13 cellular contexts compared by ENCODE assay signal in genomic region chr3:39144095-39144747, GRCh38. TPM values are rescaled to one million over a fixed set of nuclear protein-coding genes. Genes with fewer than 3 reads are reported as not detected.
A peak's percentile ranks its signal among the peaks of the same experiment; 100 is the strongest.
DNase-seq lines count a peak whose midpoint lies in the region; ATAC-seq and TF ChIP-seq lines count a peak whose summit lies in the region.
"Had no signal": no experiment of that assay in that cellular context is flagged by ENCODE, and none has a peak within 500 bp of the region (broad histone marks: within the 10 kb centered on the region; RNA-seq: fewer than 3 reads in every experiment).

No MANE protein-coding gene starts in this region.

- intact Hi-C loops in activated T-helper 2 cell treated with anti-CD3 and anti-CD28 coated beads, Interferon-gamma antibody, Interleukin-2, Interleukin-4, amounts not matched to agents 10 μg/mL and 5 μg/mL and 100 μg/mL, durations not matched to agents 14 hours and 24 hours and 36 hours (cut with micrococcal nuclease), result no loop called here

- ATAC-seq in activated CD8-positive, alpha-beta memory T cell treated with anti-CD3 and anti-CD28 coated beads, Interleukin-2, amount 10 ng/mL, durations not matched to agents 7 days and 5 days, result no peak
- ATAC-seq: foreskin keratinocyte had no signal

- no peaks in the 10 kb centered on the region for H3K27me3 Mint-ChIP-seq in activated CD8-positive, alpha-beta memory T cell treated with anti-CD3 and anti-CD28 coated beads, Interleukin-2, amount 10 ng/mL, durations not matched to agents 7 days and 5 days
- peaks cover 11% of the 10 kb centered on the region for H3K27me3 Mint-ChIP-seq in HFFc6 (ENCODE audit: insufficient read depth)
- no peaks in the 10 kb centered on the region for H3K27me3 Mint-ChIP-seq in neural crest cell (ENCODE audit: low read depth)
- H3K27me3 Mint-ChIP-seq in activated T-helper 2 cell treated with anti-CD3 and anti-CD28 coated beads, Interferon-gamma antibody, Interleukin-2, Interleukin-4, amounts not matched to agents 10 μg/mL and 5 μg/mL and 100 μg/mL, durations not matched to agents 14 hours and 24 hours and 36 hours (ENCODE audit: low read depth), result no peaks in the 10 kb centered on the region

- H3K4me3 Mint-ChIP-seq in activated CD8-positive, alpha-beta memory T cell treated with anti-CD3 and anti-CD28 coated beads, Interleukin-2, amount 10 ng/mL, durations not matched to agents 7 days and 5 days, result no peak overlapping the region
- H3K4me3 Mint-ChIP-seq in HFFc6 (no peak overlapping the region), neural crest cell (no peak overlapping the region)
- H3K4me3 Mint-ChIP-seq in activated T-helper 2 cell treated with anti-CD3 and anti-CD28 coated beads, Interferon-gamma antibody, Interleukin-2, Interleukin-4, amounts not matched to agents 10 μg/mL and 5 μg/mL and 100 μg/mL, durations not matched to agents 14 hours and 24 hours and 36 hours (ENCODE audit: low read depth), result no peak overlapping the region

- H3K4me1 Mint-ChIP-seq in activated CD8-positive, alpha-beta memory T cell treated with anti-CD3 and anti-CD28 coated beads, Interleukin-2, amount 10 ng/mL, durations not matched to agents 7 days and 5 days, result peaks cover 50% of the 10 kb centered on the region
- H3K4me1 Mint-ChIP-seq in HFFc6 (ENCODE audit: low read depth) (peaks cover 76% of the 10 kb centered on the region), neural crest cell (peaks cover 39% of the 10 kb centered on the region)
- peaks cover 46% of the 10 kb centered on the region for H3K4me1 Mint-ChIP-seq in activated T-helper 2 cell treated with anti-CD3 and anti-CD28 coated beads, Interferon-gamma antibody, Interleukin-2, Interleukin-4, amounts not matched to agents 10 μg/mL and 5 μg/mL and 100 μg/mL, durations not matched to agents 14 hours and 24 hours and 36 hours (ENCODE audit: low read depth)

- no peak overlapping the region for H3K27ac Mint-ChIP-seq in activated CD8-positive, alpha-beta memory T cell treated with anti-CD3 and anti-CD28 coated beads, Interleukin-2, amount 10 ng/mL, durations not matched to agents 7 days and 5 days
- H3K27ac Mint-ChIP-seq in HFFc6 (peak overlapping the region; percentile 27; the same call in 1 of the 2 replicates), neural crest cell (ENCODE audit: unreplicated experiment) (peak overlapping the region; percentile 92)
- H3K27ac Mint-ChIP-seq in activated T-helper 2 cell treated with anti-CD3 and anti-CD28 coated beads, Interferon-gamma antibody, Interleukin-2, Interleukin-4, amounts not matched to agents 10 μg/mL and 5 μg/mL and 100 μg/mL, durations not matched to agents 14 hours and 24 hours and 36 hours, result no peak overlapping the region

- H3K27ac ChIP-seq in VCaP, result peak overlapping the region; percentile 99
- H3K27ac ChIP-seq: foreskin keratinocyte had no signal

- H3K36me3 Mint-ChIP-seq in activated CD8-positive, alpha-beta memory T cell treated with anti-CD3 and anti-CD28 coated beads, Interleukin-2, amount 10 ng/mL, durations not matched to agents 7 days and 5 days, result peaks cover 42% of the 10 kb centered on the region
- H3K36me3 Mint-ChIP-seq in HFFc6 (ENCODE audit: low read depth) (peaks cover 21% of the 10 kb centered on the region), neural crest cell (ENCODE audit: low read depth) (no peaks in the 10 kb centered on the region)
- peaks cover 97% of the 10 kb centered on the region for H3K36me3 Mint-ChIP-seq in activated T-helper 2 cell treated with anti-CD3 and anti-CD28 coated beads, Interferon-gamma antibody, Interleukin-2, Interleukin-4, amounts not matched to agents 10 μg/mL and 5 μg/mL and 100 μg/mL, durations not matched to agents 14 hours and 24 hours and 36 hours (ENCODE audit: low read depth)

- DNase-seq in activated CD8-positive, alpha-beta memory T cell treated with anti-CD3 and anti-CD28 coated beads, Interleukin-2, amount 50 U/mL, for 48 hours, result peak; percentile 50
- DNase-seq in activated CD8-positive, alpha-beta memory T cell treated with anti-CD3 and anti-CD28 coated beads, Interleukin-2, amount 10 ng/mL, durations not matched to agents 7 days and 5 days, result no peak
- DNase-seq in HFFc6, result no peak
- no peak for DNase-seq in neural crest cell (ENCODE audit: low read depth, low spot score)
- no peak for DNase-seq in activated T-helper 2 cell treated with anti-CD3 and anti-CD28 coated beads, Interferon-gamma antibody, Interleukin-2, Interleukin-4, amounts not matched to agents 10 μg/mL and 5 μg/mL and 100 μg/mL, durations not matched to agents 14 hours and 24 hours and 36 hours (ENCODE audit: low spot score)
- no peak for DNase-seq in SW480 (ENCODE audit: low spot score)
- no peak for DNase-seq in NCI-H446 treated with DMSO at 0.1 percent for 48 hours (lab: John Stamatoyannopoulos, UW)
- DNase-seq: foreskin keratinocyte, MG63, occipital lobe, OCI-M1 had no signal

- no peaks in the 10 kb centered on the region for H3K9me3 Mint-ChIP-seq in activated CD8-positive, alpha-beta memory T cell treated with anti-CD3 and anti-CD28 coated beads, Interleukin-2, amount 10 ng/mL, durations not matched to agents 7 days and 5 days (ENCODE audit: low read depth)
- H3K9me3 Mint-ChIP-seq in HFFc6 (no peaks in the 10 kb centered on the region), neural crest cell (no peaks in the 10 kb centered on the region)
- no peaks in the 10 kb centered on the region for H3K9me3 Mint-ChIP-seq in activated T-helper 2 cell treated with anti-CD3 and anti-CD28 coated beads, Interferon-gamma antibody, Interleukin-2, Interleukin-4, amounts not matched to agents 10 μg/mL and 5 μg/mL and 100 μg/mL, durations not matched to agents 14 hours and 24 hours and 36 hours

- CTCF ChIA-PET in activated CD8-positive, alpha-beta memory T cell treated with anti-CD3 and anti-CD28 coated beads, Interleukin-2, amount 10 ng/mL, durations not matched to agents 7 days and 5 days (lab: Charles Lee), result no interaction called here

- no peak for TF ChIP-seq CTCF in HFFc6 (IDR thresholded peaks at IDR 0.05)
- TF ChIP-seq CTCF in VCaP (conservative IDR thresholded peaks at IDR 0.05), result no peak
- TF ChIP-seq CTCF in neural crest cell (conservative IDR thresholded peaks at IDR 0.05), result no peak

RNA-seq across cellular contexts. Expression of gene CSRNP1, which starts 9.2 kb away (rescaled TPM):
- 10 to 100 TPM; 15.6 to 20.2 TPM for total RNA-seq in activated CD8-positive, alpha-beta memory T cell treated with anti-CD3 and anti-CD28 coated beads, Interleukin-2, amount 10 ng/mL, durations not matched to agents 7 days and 5 days
- total RNA-seq in HFFc6 (2021; fragmentation: NEBNext Ultra II Directional; extraction: Animal tissue kit (Norgen Biotek cat#: 25700)), result 10 to 100 TPM; 10.5 to 18.2 (median 12.5) TPM
- total RNA-seq in neural crest cell, result 2.4 TPM in 2 replicates
- total RNA-seq in activated T-helper 2 cell treated with anti-CD3 and anti-CD28 coated beads, Interferon-gamma antibody, Interleukin-2, Interleukin-4, amounts not matched to agents 10 μg/mL and 5 μg/mL and 100 μg/mL, durations not matched to agents 14 hours and 24 hours and 36 hours, result 54.0 and 55.4 TPM in 2 replicates

RNA-seq across cellular contexts. Expression of gene TTC21A, which starts 36.7 kb away (rescaled TPM):
- total RNA-seq in activated CD8-positive, alpha-beta memory T cell treated with anti-CD3 and anti-CD28 coated beads, Interleukin-2, amount 10 ng/mL, durations not matched to agents 7 days and 5 days, result 1 to 10 TPM; 1.9 to 8.3 TPM
- total RNA-seq in HFFc6 (2021; fragmentation: NEBNext Ultra II Directional; extraction: Animal tissue kit (Norgen Biotek cat#: 25700)), result 1 to 10 TPM in 5 of 6 experiments, under 1 TPM in 1; 0.91 to 2.2 (median 1.8) TPM
- total RNA-seq in neural crest cell, result 6.8 and 8.2 TPM in 2 replicates
- total RNA-seq in activated T-helper 2 cell treated with anti-CD3 and anti-CD28 coated beads, Interferon-gamma antibody, Interleukin-2, Interleukin-4, amounts not matched to agents 10 μg/mL and 5 μg/mL and 100 μg/mL, durations not matched to agents 14 hours and 24 hours and 36 hours, result 0.55 TPM in 2 replicates

RNA-seq across cellular contexts. Expression of gene GORASP1, which starts 36.8 kb away (rescaled TPM):
- 10 to 100 TPM; 28.8 to 32.0 TPM for total RNA-seq in activated CD8-positive, alpha-beta memory T cell treated with anti-CD3 and anti-CD28 coated beads, Interleukin-2, amount 10 ng/mL, durations not matched to agents 7 days and 5 days
- 10 to 100 TPM; 42.7 to 52.1 (median 47.0) TPM for total RNA-seq in HFFc6 (2021; fragmentation: NEBNext Ultra II Directional; extraction: Animal tissue kit (Norgen Biotek cat#: 25700))
- 54.0 TPM in 2 replicates for total RNA-seq in neural crest cell
- 31.8 and 32.6 TPM in 2 replicates for total RNA-seq in activated T-helper 2 cell treated with anti-CD3 and anti-CD28 coated beads, Interferon-gamma antibody, Interleukin-2, Interleukin-4, amounts not matched to agents 10 μg/mL and 5 μg/mL and 100 μg/mL, durations not matched to agents 14 hours and 24 hours and 36 hours

RNA-seq across cellular contexts. Expression of gene XIRP1, which starts 48.2 kb away (rescaled TPM):
- 1 to 10 TPM in 1 of 2 experiments, under 1 TPM in 1; 0.06 to 1.0 TPM for total RNA-seq in activated CD8-positive, alpha-beta memory T cell treated with anti-CD3 and anti-CD28 coated beads, Interleukin-2, amount 10 ng/mL, durations not matched to agents 7 days and 5 days
- total RNA-seq in HFFc6 (2021; fragmentation: NEBNext Ultra II Directional; extraction: Animal tissue kit (Norgen Biotek cat#: 25700)), result not detected
- not detected in 2 replicates for total RNA-seq in neural crest cell
- 4.3 and 4.7 TPM in 2 replicates for total RNA-seq in activated T-helper 2 cell treated with anti-CD3 and anti-CD28 coated beads, Interferon-gamma antibody, Interleukin-2, Interleukin-4, amounts not matched to agents 10 μg/mL and 5 μg/mL and 100 μg/mL, durations not matched to agents 14 hours and 24 hours and 36 hours
- total RNA-seq: dermis microvascular lymphatic vessel endothelial cell, foreskin keratinocyte, occipital lobe had no signal

Comparison
In these comparisons a context has a peak if more than half of its experiments do, and no peak if none do; other contexts are left out.
1. H3K27ac Mint-ChIP-seq: peak in HFFc6 (single experiment) and neural crest cell (single experiment); none in activated CD8-positive, alpha-beta memory T cell treated with anti-CD3 and anti-CD28 coated beads, Interleukin-2, amount 10 ng/mL, durations not matched to agents 7 days and 5 days (single experiment) and activated T-helper 2 cell treated with anti-CD3 and anti-CD28 coated beads, Interferon-gamma antibody, Interleukin-2, Interleukin-4, amounts not matched to agents 10 μg/mL and 5 μg/mL and 100 μg/mL, durations not matched to agents 14 hours and 24 hours and 36 hours (single experiment).